Comparison of ENCODE assay signal across 7 cellular contexts in the genomic region with DNA sequence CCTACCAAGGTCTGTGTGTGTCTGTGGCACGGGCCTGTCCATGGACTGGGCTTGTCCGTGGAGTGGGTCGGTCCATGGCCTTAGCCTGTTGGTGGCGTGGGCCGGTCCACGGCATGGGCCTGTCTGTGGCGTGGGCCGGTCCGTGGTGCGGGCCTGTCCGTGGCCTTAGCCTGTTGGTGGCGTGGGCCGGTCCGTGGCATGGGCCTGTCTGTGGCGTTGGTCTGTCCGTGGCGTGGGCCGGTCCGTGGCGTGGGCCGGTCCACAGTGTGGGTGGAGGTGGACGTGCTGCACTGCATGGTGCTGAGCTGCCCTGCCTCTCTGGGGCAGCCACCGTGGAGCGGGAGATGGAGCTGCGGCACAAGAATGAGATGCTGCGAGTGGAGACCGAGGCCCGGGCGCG. TPM values are rescaled to one million over a fixed set of nuclear protein-coding genes. Genes with fewer than 3 reads are reported as not detected.
DNase-seq lines count a peak whose midpoint lies in the region; ATAC-seq, FAIRE-seq and TF ChIP-seq lines count a peak whose summit lies in the region.
"Not testable (repeated sequence)": the region's sequence is repeated elsewhere in the genome, so short reads cannot be mapped to it uniquely, and the experiment has no call there.
"Had no signal": no experiment of that assay in that cellular context is flagged by ENCODE, and none has a peak within 500 bp of the region (broad histone marks: within the 10 kb centered on the region; RNA-seq: fewer than 3 reads in every experiment).

No MANE protein-coding gene starts in this region.

- TF ChIP-seq POLR2A in H1 (IDR thresholded peaks at IDR 0.05; ENCODE audit: control extremely low read depth in 1 of 2, low read depth in 2 of 2, low read length in 2 of 2): not testable (repeated sequence)

- not testable (repeated sequence) for DNase-seq in H1 (ENCODE audit: low read depth in 1 of 2, low spot score in 2 of 2); stimulated activated effector memory CD8-positive, alpha-beta T cell treated with anti-CD3 and anti-CD28 coated beads, Interleukin-12 subunit alpha, Interleukin-12 subunit beta, amount 100 ng/mL, for 72 hours (ENCODE audit: low spot score in 2 of 2)
- peak; percentile 12 for DNase-seq in iPS-NIHi11 (ENCODE audit: low spot score)

- H3K27me3 ChIP-seq in H1 (replicated peaks in 1 of 4; ENCODE audit: control insufficient read depth in 3 of 4, extremely low read depth in 1 of 4, insufficient read depth in 3 of 4, low read length in 3 of 4): not testable (repeated sequence)

- H2BK5ac ChIP-seq in H1 (ENCODE audit: low read depth, low read length): not testable (repeated sequence)

- not testable (repeated sequence) for H3K79me2 ChIP-seq in H1 (ENCODE audit: control insufficient read depth in 1 of 2, insufficient read depth in 2 of 2, low read length in 2 of 2)

- not testable (repeated sequence) for H2BK15ac ChIP-seq in H1 (ENCODE audit: low read length)

- FAIRE-seq in H1 (lab: Jason Lieb, UNC): not testable (repeated sequence)

- H2BK20ac ChIP-seq in H1 (ENCODE audit: low read length): not testable (repeated sequence)

- not testable (repeated sequence) for H3K4me1 Mint-ChIP-seq in stimulated activated effector memory CD8-positive, alpha-beta T cell treated with anti-CD3 and anti-CD28 coated beads, Interleukin-12 subunit alpha, Interleukin-12 subunit beta, amount 100 ng/mL, for 72 hours

- H3K4me3 ChIP-seq in H1 (ENCODE audit: extremely low read depth in 1 of 4, insufficient read depth in 2 of 4, low read depth in 3 of 4, low read length in 4 of 4): not testable (repeated sequence)

- not testable (repeated sequence) for H3K23me2 ChIP-seq in H1 (ENCODE audit: low read depth, low read length)

- H4K8ac ChIP-seq in H1 (ENCODE audit: extremely low read depth, insufficient read depth, low read length): not testable (repeated sequence)

- not testable (repeated sequence) for H3K4me1 ChIP-seq in H1 (replicated peaks in 1 of 4; ENCODE audit: control insufficient read depth in 3 of 4, insufficient read depth in 4 of 4, low read length in 3 of 4)

- not testable (repeated sequence) for H3K23ac ChIP-seq in H1 (ENCODE audit: insufficient read length)

- H3K9me3 Mint-ChIP-seq in stimulated activated effector memory CD8-positive, alpha-beta T cell treated with anti-CD3 and anti-CD28 coated beads, Interleukin-12 subunit alpha, Interleukin-12 subunit beta, amount 100 ng/mL, for 72 hours: not testable (repeated sequence)

- H3K14ac ChIP-seq in H1 (ENCODE audit: insufficient read length): not testable (repeated sequence)

- 96% methylated on average over 14 of the region's 30 CpGs; no CpG with 5 or more reads in 1 of the 2 experiments for WGBS in H1 (ENCODE audit: extremely low coverage in 1 of 2, insufficient coverage in 1 of 2, insufficient read length in 1 of 2, insufficient replicate concordance in 2 of 2, low coverage in 1 of 2, low lambda C conversion rate in 2 of 2, missing lambda C conversion rate in 1 of 2), 2 experiments

- H2AFZ ChIP-seq in H1 (ENCODE audit: low read length): not testable (repeated sequence)

- POLR2A ChIA-PET in H1 (lab: Charles Lee; ENCODE audit: partially characterized antibody): interaction anchor here (1.2 kb wide), 1 partner anchor 96 kb away, joined by 3 read pairs; no protein-coding TSS in a partner anchor

- H2BK120ac ChIP-seq in H1 (replicated peaks; ENCODE audit: low read depth, low read length): not testable (repeated sequence)

- peaks cover 67% of the 10 kb centered on the region for H3K36me3 Mint-ChIP-seq in stimulated activated effector memory CD8-positive, alpha-beta T cell treated with anti-CD3 and anti-CD28 coated beads, Interleukin-12 subunit alpha, Interleukin-12 subunit beta, amount 100 ng/mL, for 72 hours

- H3K56ac ChIP-seq in H1 (replicated peaks; ENCODE audit: insufficient read length, low read depth, low read length): not testable (repeated sequence)

- not testable (repeated sequence) for H3K9ac ChIP-seq in H1 (replicated peaks in 1 of 4; ENCODE audit: extremely low read depth in 1 of 4, low read depth in 3 of 4, low read length in 3 of 4)

- CTCF ChIA-PET in H1 (lab: Charles Lee; ENCODE audit: partially characterized antibody): interaction anchor here (1.5 kb wide), 1 partner anchor 10 kb away, joined by 4 read pairs; no protein-coding TSS in a partner anchor

- not testable (repeated sequence) for H3K27ac ChIP-seq in H1 (ENCODE audit: low read depth, low read length)

- H2BK12ac ChIP-seq in H1 (ENCODE audit: low read depth, low read length): not testable (repeated sequence)

- not testable (repeated sequence) for H2AK5ac ChIP-seq in H1 (ENCODE audit: low read depth, low read length)

- not testable (repeated sequence) for H3K79me1 ChIP-seq in H1 (ENCODE audit: low read depth, low read length)

- not testable (repeated sequence) for H3K18ac ChIP-seq in H1 (ENCODE audit: extremely low read depth, low read length)

- H4K91ac ChIP-seq in H1 (replicated peaks; ENCODE audit: insufficient read length, low read length): not testable (repeated sequence)

- not testable (repeated sequence) for TF ChIP-seq RAD21 in H1 (IDR thresholded peaks at IDR 0.05 in 1 of 2, conservative IDR thresholded peaks at IDR 0.05 in 1 of 2; ENCODE audit: low read depth in 2 of 2, low read length in 2 of 2)

- H4K20me1 ChIP-seq in H1 (replicated peaks in 1 of 2; ENCODE audit: control insufficient read depth in 1 of 2, insufficient read depth in 2 of 2, low read length in 2 of 2): peaks cover 0 to 12% of the 10 kb centered on the region in 2 experiments

- H3K4me3 Mint-ChIP-seq in stimulated activated effector memory CD8-positive, alpha-beta T cell treated with anti-CD3 and anti-CD28 coated beads, Interleukin-12 subunit alpha, Interleukin-12 subunit beta, amount 100 ng/mL, for 72 hours: not testable (repeated sequence)

- peak; percentile 31 for ATAC-seq in stimulated activated effector memory CD8-positive, alpha-beta T cell treated with anti-CD3 and anti-CD28 coated beads, Interleukin-12 subunit alpha, Interleukin-12 subunit beta, amount 100 ng/mL, for 72 hours

- H3K4ac ChIP-seq in H1 (replicated peaks; ENCODE audit: insufficient read length, low read depth, low read length): not testable (repeated sequence)

- H3K27ac Mint-ChIP-seq in stimulated activated effector memory CD8-positive, alpha-beta T cell treated with anti-CD3 and anti-CD28 coated beads, Interleukin-12 subunit alpha, Interleukin-12 subunit beta, amount 100 ng/mL, for 72 hours: not testable (repeated sequence)

- H4K5ac ChIP-seq in H1 (ENCODE audit: insufficient read length, low read depth, low read length): not testable (repeated sequence)

- not testable (repeated sequence) for H3K9me3 ChIP-seq in H1 (ENCODE audit: insufficient read depth in 2 of 2, low read depth in 1 of 2, low read length in 1 of 2)

- not testable (repeated sequence) for H3K4me2 ChIP-seq in H1 (ENCODE audit: insufficient read depth in 1 of 2, low read depth in 2 of 2, low read length in 2 of 2)

- H3K36me3 ChIP-seq in H1 (ENCODE audit: control insufficient read depth in 2 of 4, insufficient read depth in 4 of 4, low read length in 3 of 4): peaks cover 13 to 57% (median 35%) of the 10 kb centered on the region in 4 experiments

- not testable (repeated sequence) for TF ChIP-seq CTCF in H1 (IDR thresholded peaks at IDR 0.05; ENCODE audit: control extremely low read depth in 1 of 3, insufficient read depth in 1 of 3, low read depth in 1 of 3, low read length in 3 of 3)

- not testable (repeated sequence) for TF ChIP-seq EP300 in H1 (IDR thresholded peaks at IDR 0.05; ENCODE audit: borderline replicate concordance in 1 of 2, low read depth in 2 of 2, low read length in 2 of 2)

RNA-seq across cellular contexts. Expression of a gene that starts 10.2 kb away (rescaled TPM):
- 63.0 and 64.4 TPM in 2 replicates for total RNA-seq in H1 (2021; fragmentation: NEBNext Ultra II Directional; extraction: Animal tissue kit (Norgen Biotek cat#: 25700))
- 31.3 and 43.9 TPM in 2 replicates for polyA plus RNA-seq in H1 (2011; rRNA removed)
- 51.7 TPM for polyA plus RNA-seq in H1 (2011; cell fraction: cytosol; rRNA removed)
- polyA plus RNA-seq in H1 (2011; cell fraction: nucleus; rRNA removed): 162 TPM
- polyA plus RNA-seq in H1 (2012, experiment 1 of 2): 41.1 to 54.3 TPM (median 49.2 TPM) in 4 replicates
- polyA plus RNA-seq in H1 (2012, experiment 2 of 2): 28.2 TPM
- 24.1 TPM for polyA plus RNA-seq in H1 (2013, experiment 1 of 2)
- 24.9 TPM for polyA plus RNA-seq in H1 (2013, experiment 2 of 2)
- 16.1 and 16.2 TPM in 2 replicates for polyA minus RNA-seq in H1 (2011; rRNA and poly(A)+ RNA removed)
- polyA minus RNA-seq in H1 (2011; cell fraction: cytosol; rRNA and poly(A)+ RNA removed): 31.8 TPM
- polyA minus RNA-seq in H1 (2011; cell fraction: nucleus; rRNA and poly(A)+ RNA removed): 26.6 TPM

RNA-seq across cellular contexts. Expression of a gene that starts 30.2 kb away (rescaled TPM):
- total RNA-seq in H1 (2021; fragmentation: NEBNext Ultra II Directional; extraction: Animal tissue kit (Norgen Biotek cat#: 25700)): 63.7 and 64.7 TPM in 2 replicates
- 28.3 and 46.7 TPM in 2 replicates for polyA plus RNA-seq in H1 (2011; rRNA removed)
- polyA plus RNA-seq in H1 (2011; cell fraction: cytosol; rRNA removed): 44.7 TPM
- polyA plus RNA-seq in H1 (2011; cell fraction: nucleus; rRNA removed): 62.6 TPM
- 32.8 to 59.1 TPM (median 55.6 TPM) in 4 replicates for polyA plus RNA-seq in H1 (2012, experiment 1 of 2)
- 37.3 TPM for polyA plus RNA-seq in H1 (2012, experiment 2 of 2)
- 32.6 TPM for polyA plus RNA-seq in H1 (2013, experiment 1 of 2)
- 31.7 TPM for polyA plus RNA-seq in H1 (2013, experiment 2 of 2)
- 16.2 and 18.2 TPM in 2 replicates for polyA minus RNA-seq in H1 (2011; rRNA and poly(A)+ RNA removed)
- 33.1 TPM for polyA minus RNA-seq in H1 (2011; cell fraction: cytosol; rRNA and poly(A)+ RNA removed)
- 21.4 TPM for polyA minus RNA-seq in H1 (2011; cell fraction: nucleus; rRNA and poly(A)+ RNA removed)

RNA-seq across cellular contexts. Expression of a gene that starts 32.3 kb away (rescaled TPM):
- 1.3 and 2.0 TPM in 2 replicates for total RNA-seq in H1 (2021; fragmentation: NEBNext Ultra II Directional; extraction: Animal tissue kit (Norgen Biotek cat#: 25700))
- polyA plus RNA-seq in H1 (2011; rRNA removed): 2.7 and 2.8 TPM in 2 replicates
- polyA plus RNA-seq in H1 (2011; cell fraction: cytosol; rRNA removed): 2.3 TPM
- 10.7 TPM for polyA plus RNA-seq in H1 (2011; cell fraction: nucleus; rRNA removed)
- polyA plus RNA-seq in H1 (2012, experiment 1 of 2): 3.1 to 5.1 TPM (median 3.8 TPM) in 4 replicates
- 1.9 TPM for polyA plus RNA-seq in H1 (2012, experiment 2 of 2)
- polyA plus RNA-seq in H1 (2013, experiment 1 of 2): 1.1 TPM
- 0.74 TPM for polyA plus RNA-seq in H1 (2013, experiment 2 of 2)
- polyA minus RNA-seq in H1 (2011; rRNA and poly(A)+ RNA removed): 0.57 and 0.88 TPM in 2 replicates
- 0.73 TPM for polyA minus RNA-seq in H1 (2011; cell fraction: cytosol; rRNA and poly(A)+ RNA removed)
- polyA minus RNA-seq in H1 (2011; cell fraction: nucleus; rRNA and poly(A)+ RNA removed): 3.2 TPM
- total RNA-seq: H4 had no signal

RNA-seq across cellular contexts. Expression of a gene that starts 46.3 kb away (rescaled TPM):
- total RNA-seq in H1 (2021; fragmentation: NEBNext Ultra II Directional; extraction: Animal tissue kit (Norgen Biotek cat#: 25700)): 36.6 and 42.0 TPM in 2 replicates
- 16.0 and 19.5 TPM in 2 replicates for polyA plus RNA-seq in H1 (2011; rRNA removed)
- 15.8 TPM for polyA plus RNA-seq in H1 (2011; cell fraction: cytosol; rRNA removed)
- 26.0 TPM for polyA plus RNA-seq in H1 (2011; cell fraction: nucleus; rRNA removed)
- polyA plus RNA-seq in H1 (2012, experiment 1 of 2): 15.3 to 20.4 TPM (median 19.1 TPM) in 4 replicates
- polyA plus RNA-seq in H1 (2012, experiment 2 of 2): 11.3 TPM
- 32.5 TPM for polyA plus RNA-seq in H1 (2013, experiment 1 of 2)
- 30.8 TPM for polyA plus RNA-seq in H1 (2013, experiment 2 of 2)
- polyA minus RNA-seq in H1 (2011; rRNA and poly(A)+ RNA removed): 3.7 and 6.6 TPM in 2 replicates
- polyA minus RNA-seq in H1 (2011; cell fraction: cytosol; rRNA and poly(A)+ RNA removed): 13.1 TPM
- 13.6 TPM for polyA minus RNA-seq in H1 (2011; cell fraction: nucleus; rRNA and poly(A)+ RNA removed)
- total RNA-seq: CD4-positive, CD25-positive, alpha-beta regulatory T cell had no signal
- polyA plus RNA-seq: CD4-positive, CD25-positive, alpha-beta regulatory T cell; CD8-positive, alpha-beta memory T cell had no signal

RNA-seq across cellular contexts. Expression of a gene that starts 58.6 kb away (rescaled TPM):
- total RNA-seq in H1 (2021; fragmentation: NEBNext Ultra II Directional; extraction: Animal tissue kit (Norgen Biotek cat#: 25700)): 3.6 and 6.6 TPM in 2 replicates
- polyA plus RNA-seq in H1 (2011; rRNA removed): 5.7 and 7.6 TPM in 2 replicates
- 4.6 TPM for polyA plus RNA-seq in H1 (2011; cell fraction: cytosol; rRNA removed)
- polyA plus RNA-seq in H1 (2011; cell fraction: nucleus; rRNA removed): 20.3 TPM
- polyA plus RNA-seq in H1 (2012, experiment 1 of 2): 3.9 to 8.7 TPM (median 7.5 TPM) in 4 replicates
- 3.6 TPM for polyA plus RNA-seq in H1 (2012, experiment 2 of 2)
- 3.3 TPM for polyA plus RNA-seq in H1 (2013, experiment 1 of 2)
- 2.3 TPM for polyA plus RNA-seq in H1 (2013, experiment 2 of 2)
- polyA minus RNA-seq in H1 (2011; rRNA and poly(A)+ RNA removed): 0.57 and 1.1 TPM in 2 replicates
- not detected for polyA minus RNA-seq in H1 (2011; cell fraction: cytosol; rRNA and poly(A)+ RNA removed)
- 2.5 TPM for polyA minus RNA-seq in H1 (2011; cell fraction: nucleus; rRNA and poly(A)+ RNA removed)
- total RNA-seq: CD4-positive, CD25-positive, alpha-beta regulatory T cell; H4 had no signal
- polyA plus RNA-seq: CD4-positive, CD25-positive, alpha-beta regulatory T cell; CD8-positive, alpha-beta memory T cell; GM12878 had no signal
